Comparison of ENCODE assay signal across 13 cellular contexts in the genomic region with DNA sequence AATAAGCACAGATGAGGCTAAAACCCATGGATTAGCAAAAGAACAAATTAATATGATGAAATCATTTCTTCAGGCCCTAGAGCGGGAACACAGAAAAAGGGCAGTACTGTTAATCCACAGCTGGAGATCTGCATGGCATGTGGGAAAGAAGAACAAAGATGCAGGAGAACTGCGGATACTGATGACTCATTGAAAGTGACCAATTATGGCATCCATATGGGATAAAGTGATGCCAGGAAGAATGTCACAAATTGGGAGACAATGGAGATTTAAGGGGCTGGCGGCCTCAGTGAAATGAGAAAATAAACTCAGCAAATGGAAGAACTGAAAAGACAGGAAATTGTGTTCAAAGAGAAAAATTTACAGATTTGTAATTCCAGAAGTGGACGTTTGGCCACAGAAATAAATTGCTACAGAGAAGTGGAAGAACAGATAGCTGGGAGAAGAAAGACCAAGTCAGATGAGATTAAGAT. TPM values are rescaled to one million over a fixed set of nuclear protein-coding genes. Genes with fewer than 3 reads are reported as not detected.
DNase-seq lines count a peak whose midpoint lies in the region; ATAC-seq and TF ChIP-seq lines count a peak whose summit lies in the region.
"Had no signal": no experiment of that assay in that cellular context is flagged by ENCODE, and none has a peak within 500 bp of the region (broad histone marks: within the 10 kb centered on the region; RNA-seq: fewer than 3 reads in every experiment).

No MANE protein-coding gene starts in this region.

- H3K36me3 Mint-ChIP-seq in nephron (ENCODE audit: low read depth) (no peaks in the 10 kb centered on the region), mesothelial cell of epicardium (peaks cover 1% of the 10 kb centered on the region)
- peaks cover 5% of the 10 kb centered on the region for H3K36me3 Mint-ChIP-seq in activated CD8-positive, alpha-beta T cell treated with anti-CD3 and anti-CD28 coated beads for 36 hours (ENCODE audit: low read depth)

- H3K27ac Mint-ChIP-seq in nephron, result peak overlapping the region; percentile 8 to 22 (median 16)
- no peak overlapping the region for H3K27ac Mint-ChIP-seq in activated CD8-positive, alpha-beta T cell treated with anti-CD3 and anti-CD28 coated beads for 36 hours
- no peak overlapping the region for H3K27ac Mint-ChIP-seq in mesothelial cell of epicardium

- H3K9me3 Mint-ChIP-seq in nephron (no peaks in the 10 kb centered on the region), mesothelial cell of epicardium (no peaks in the 10 kb centered on the region)
- no peaks in the 10 kb centered on the region for H3K9me3 Mint-ChIP-seq in activated CD8-positive, alpha-beta T cell treated with anti-CD3 and anti-CD28 coated beads for 36 hours

- H3K27me3 ChIP-seq in dorsolateral prefrontal cortex, result no peaks in the 10 kb centered on the region
- H3K27me3 ChIP-seq: sigmoid colon had no signal

- peak; percentile 57 for DNase-seq in COLO829 (ENCODE audit: low spot score)
- peak; percentile 38 for DNase-seq in NCI-H2227 treated with DMSO at 0.1 percent for 48 hours (lab: John Stamatoyannopoulos, UW)
- DNase-seq in dorsolateral prefrontal cortex, result peak in 1 of 10 donors; percentile 49
- no peak for DNase-seq in activated CD8-positive, alpha-beta T cell treated with anti-CD3 and anti-CD28 coated beads for 36 hours
- no peak for DNase-seq in CD1c-positive myeloid dendritic cell (ENCODE audit: extremely low spot score)
- no peak for DNase-seq in mesothelial cell of epicardium (ENCODE audit: low spot score in 2 of 2, unreplicated experiment in 2 of 2)
- DNase-seq: activated effector memory CD4-positive, alpha-beta T cell treated with Interleukin-2 at 50 U/mL for 16 hours; H7; kidney glomerular epithelial cell; NCI-H1092; sigmoid colon had no signal

- TF ChIP-seq CTCF in dorsolateral prefrontal cortex (IDR thresholded peaks at IDR 0.05 in 54 of 56, conservative IDR thresholded peaks at IDR 0.05 in 2 of 56; ENCODE audit: low read depth in 1 of 56, partially characterized antibody in 56 of 56) (peak in 3 of 56 donors; percentile 6 to 20 (median 11)), nephron (IDR thresholded peaks at IDR 0.05; ENCODE audit: unreplicated experiment in 3 of 3) (no peak), mesothelial cell of epicardium (IDR thresholded peaks at IDR 0.05; ENCODE audit: unreplicated experiment) (no peak)
- TF ChIP-seq CTCF in activated CD8-positive, alpha-beta T cell treated with anti-CD3 and anti-CD28 coated beads for 36 hours (IDR thresholded peaks at IDR 0.05), result no peak

- ATAC-seq in GM18873 (IDR thresholded peaks at IDR 0.05; ENCODE audit: low FRiP score, unreplicated experiment), result no peak
- no peak for ATAC-seq in activated CD8-positive, alpha-beta T cell treated with anti-CD3 and anti-CD28 coated beads for 36 hours

- no peak overlapping the region for H3K4me3 Mint-ChIP-seq in nephron
- H3K4me3 Mint-ChIP-seq in activated CD8-positive, alpha-beta T cell treated with anti-CD3 and anti-CD28 coated beads for 36 hours, result no peak overlapping the region
- H3K4me3 Mint-ChIP-seq in mesothelial cell of epicardium, result no peak overlapping the region

- CTCF ChIA-PET in activated CD8-positive, alpha-beta T cell treated with anti-CD3 and anti-CD28 coated beads for 36 hours (lab: Charles Lee), result interaction anchor here (0.7 to 1.9 kb wide), 6 partner anchors 14 to 223 kb away, joined by 3 to 5 read pairs (median 4); partner anchors contain the start of gene SIK3

- intact Hi-C loops in dorsolateral prefrontal cortex (cut with DNase I), result no loop called here
- intact Hi-C loops in activated CD8-positive, alpha-beta T cell treated with anti-CD3 and anti-CD28 coated beads for 36 hours (cut with micrococcal nuclease), result no loop called here

- peak overlapping the region; percentile 44 to 100 (median 92) for H3K27ac ChIP-seq in dorsolateral prefrontal cortex

- peak overlapping the region in 19 of 59 donors; percentile 1 to 34 (median 14) for H3K4me3 ChIP-seq in dorsolateral prefrontal cortex
- H3K4me3 ChIP-seq: sigmoid colon had no signal

- POLR2A ChIA-PET in activated CD8-positive, alpha-beta T cell treated with anti-CD3 and anti-CD28 coated beads for 36 hours (lab: Charles Lee), result interaction anchor here (0.8 to 1.3 kb wide), 2 partner anchors 36 to 39 kb away, joined by 3 to 4 read pairs; partner anchors contain the start of gene SIK3

- H3K27me3 Mint-ChIP-seq in nephron (ENCODE audit: low read depth) (no peaks in the 10 kb centered on the region), mesothelial cell of epicardium (ENCODE audit: low read depth) (no peaks in the 10 kb centered on the region)
- no peaks in the 10 kb centered on the region for H3K27me3 Mint-ChIP-seq in activated CD8-positive, alpha-beta T cell treated with anti-CD3 and anti-CD28 coated beads for 36 hours

- H3K4me1 Mint-ChIP-seq in nephron (peaks cover 18% of the 10 kb centered on the region), mesothelial cell of epicardium (peaks cover 16% of the 10 kb centered on the region)
- H3K4me1 Mint-ChIP-seq in activated CD8-positive, alpha-beta T cell treated with anti-CD3 and anti-CD28 coated beads for 36 hours (ENCODE audit: low read depth), result peaks cover 51% of the 10 kb centered on the region

RNA-seq across cellular contexts. Expression of gene SIK3, which starts 39.4 kb away (rescaled TPM):
- 100 to 1,000 TPM; 101 to 349 (median 174) TPM for total RNA-seq in dorsolateral prefrontal cortex
- 10 to 100 TPM; 18.7 to 24.1 TPM for total RNA-seq in activated CD8-positive, alpha-beta T cell treated with anti-CD3 and anti-CD28 coated beads for 36 hours
- 28.1 to 38.1 TPM (median 35.6 TPM) in 3 replicates for total RNA-seq in mesothelial cell of epicardium

Comparison
In these comparisons a context has a peak if more than half of its experiments do, and no peak if none do; other contexts are left out.
1. DNase-seq: peak in COLO829 (single experiment) and NCI-H2227 treated with DMSO at 0.1 percent for 48 hours (single experiment); none in activated CD8-positive, alpha-beta T cell treated with anti-CD3 and anti-CD28 coated beads for 36 hours (single experiment), CD1c-positive myeloid dendritic cell (single experiment) and mesothelial cell of epicardium (0 of 2).
2. H3K27ac Mint-ChIP-seq: peak in nephron (3 of 3); none in activated CD8-positive, alpha-beta T cell treated with anti-CD3 and anti-CD28 coated beads for 36 hours (single experiment) and mesothelial cell of epicardium (single experiment).